In the genomic region with DNA sequence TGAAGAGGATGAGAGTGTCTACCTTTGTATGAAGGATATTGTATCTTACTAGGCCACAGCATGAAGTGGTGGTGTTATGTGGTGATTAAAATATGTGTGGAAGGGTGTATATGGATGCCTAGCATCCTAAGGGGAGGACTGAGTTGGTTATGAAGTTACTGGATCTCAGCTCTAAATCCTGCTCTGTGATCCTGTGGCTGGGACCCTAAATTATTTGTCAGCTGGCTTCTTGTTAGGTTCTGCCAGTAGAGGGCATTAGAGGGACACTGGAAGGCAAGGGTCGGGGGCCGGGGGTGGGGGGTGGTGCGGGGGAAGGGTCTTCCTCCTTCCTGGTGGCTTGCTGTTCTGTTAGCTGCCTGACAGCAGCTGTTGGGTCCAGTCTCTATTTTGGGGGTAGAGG, we compare ENCODE assay signal across 8 cellular contexts. TPM values are rescaled to one million over a fixed set of nuclear protein-coding genes. Genes with fewer than 3 reads are reported as not detected.
DNase-seq lines count a peak whose midpoint lies in the region; ATAC-seq and TF ChIP-seq lines count a peak whose summit lies in the region.
"Had no signal": no experiment of that assay in that cellular context is flagged by ENCODE, and none has a peak within 500 bp of the region (broad histone marks: within the 10 kb centered on the region; RNA-seq: fewer than 3 reads in every experiment).

No MANE protein-coding gene starts in this region.

- H3K23ac ChIP-seq in mesendoderm (ENCODE audit: low read length) = no peak overlapping the region

- H3K4me1 ChIP-seq in DND-41 (ENCODE audit: insufficient read depth, low read length) (no peaks in the 10 kb centered on the region), mesendoderm (ENCODE audit: control insufficient read depth, low read depth, low read length) (no peaks in the 10 kb centered on the region)

- DNase-seq in DND-41 (peak; percentile 26), astrocyte of the cerebellum (ENCODE audit: low read depth) (no peak), mesendoderm (peak; percentile 73)
- DNase-seq in activated effector memory CD4-positive, alpha-beta T cell treated with anti-CD3 and anti-CD28 coated beads, Interleukin-2, amount 50 U/mL, for 16 hours = no peak
- DNase-seq: activated CD8-positive, alpha-beta memory T cell treated with anti-CD3 and anti-CD28 coated beads, Interleukin-2, amount 50 U/mL, for 4 hours had no signal

- TF ChIP-seq RAD21 in Ishikawa (IDR thresholded peaks at IDR 0.05; ENCODE audit: low read depth) = peak; percentile 10; the same call in 1 of the 2 replicates

- H4K5ac ChIP-seq in mesendoderm (ENCODE audit: low read length) = no peak overlapping the region

- no peak overlapping the region for H2AFZ ChIP-seq in DND-41 (ENCODE audit: low read depth, low read length)

- no peak overlapping the region for H2BK5ac ChIP-seq in mesendoderm (ENCODE audit: low read length)

- in situ Hi-C loops in astrocyte of the cerebellum (cut with HindIII; ENCODE audit: low sequenced_read_pairs) = no loop called here

- H4K8ac ChIP-seq in mesendoderm (ENCODE audit: low read depth, low read length) = no peak overlapping the region

- no peak overlapping the region for H3K56ac ChIP-seq in mesendoderm (ENCODE audit: low read length)

- ATAC-seq in DND-41 (ENCODE audit: insufficient read depth, low read depth) (peak; percentile 31; the same call in 2 of the 3 replicates), GM19351 (IDR thresholded peaks at IDR 0.05; ENCODE audit: unreplicated experiment) (no peak), GM19397 (IDR thresholded peaks at IDR 0.05; ENCODE audit: unreplicated experiment) (no peak)

- H3K36me3 ChIP-seq in DND-41 (ENCODE audit: insufficient read depth, low read length) (peaks cover 90% of the 10 kb centered on the region), mesendoderm (ENCODE audit: control insufficient read depth, insufficient read depth, low read length) (peaks cover 2% of the 10 kb centered on the region)

- TF ChIP-seq EP300 in Ishikawa (IDR thresholded peaks at IDR 0.05; ENCODE audit: borderline replicate concordance) = no peak

- no peak overlapping the region for H2BK120ac ChIP-seq in mesendoderm (ENCODE audit: low read depth, low read length)

- H3K27ac ChIP-seq in DND-41 (ENCODE audit: low read length) = no peak overlapping the region
- H3K27ac ChIP-seq in mesendoderm (ENCODE audit: low read depth, low read length) = no peak overlapping the region

- no peak overlapping the region for H3K4ac ChIP-seq in mesendoderm (ENCODE audit: low read depth, low read length)

- H3K9me3 ChIP-seq in DND-41 (ENCODE audit: insufficient read depth, low read length, severe bottlenecking) = no peaks in the 10 kb centered on the region

- no peak overlapping the region for H2BK15ac ChIP-seq in mesendoderm (replicated peaks; ENCODE audit: low read depth)

- H4K20me1 ChIP-seq in DND-41 (ENCODE audit: insufficient read depth, low read length) = peaks cover 12% of the 10 kb centered on the region

- H3K9ac ChIP-seq in DND-41 (ENCODE audit: low read depth, low read length) (no peak overlapping the region), mesendoderm (ENCODE audit: low read length) (no peak overlapping the region)

- H3K27me3 ChIP-seq in DND-41 (ENCODE audit: insufficient read depth, low read length, poor library complexity) (no peaks in the 10 kb centered on the region), mesendoderm (ENCODE audit: insufficient read depth, low read length, poor library complexity) (no peaks in the 10 kb centered on the region)

- peaks cover 6% of the 10 kb centered on the region for H3K79me1 ChIP-seq in mesendoderm (ENCODE audit: low read length)

- H3K4me3 ChIP-seq in DND-41 (ENCODE audit: low read depth in 1 of 2, low read length in 2 of 2) (no peak overlapping the region), astrocyte of the cerebellum (ENCODE audit: low read depth, low read length) (no peak overlapping the region), mesendoderm (ENCODE audit: low read length) (no peak overlapping the region)

- H3K4me2 ChIP-seq in DND-41 (ENCODE audit: insufficient read depth, low read length) (no peak overlapping the region), mesendoderm (ENCODE audit: low read length) (no peak overlapping the region)

- TF ChIP-seq CTCF in DND-41 (IDR thresholded peaks at IDR 0.05; ENCODE audit: borderline replicate concordance, extremely low read depth, low read length, poor library complexity, severe bottlenecking) = peak; percentile 51
- TF ChIP-seq CTCF in astrocyte of the cerebellum (IDR thresholded peaks at IDR 0.05; ENCODE audit: low read depth, low read length, missing control alignments) = peak; percentile 10

- no CpG with 5 or more reads among the region's 3 CpGs for WGBS in mesendoderm (ENCODE audit: extremely low coverage, insufficient coverage, low lambda C conversion rate)

- H3K79me2 ChIP-seq in DND-41 (ENCODE audit: insufficient read depth, low read length) (no peaks in the 10 kb centered on the region; the same call in 1 of the 2 replicates), mesendoderm (ENCODE audit: control insufficient read depth, insufficient read depth, low read length) (peaks cover 2% of the 10 kb centered on the region)

- H3K18ac ChIP-seq in mesendoderm (ENCODE audit: low read length) = no peak overlapping the region

- no peak overlapping the region for H2AK5ac ChIP-seq in mesendoderm (ENCODE audit: low read length)

TF ChIP-seq in Ishikawa, 13 proteins besides CTCF, POLR2A, EP300 and RAD21:
- TF ChIP-seq YY1 (IDR thresholded peaks at IDR 0.05; ENCODE audit: low read depth) (no peak), ZBTB7A (IDR thresholded peaks at IDR 0.05; ENCODE audit: low read depth) (no peak), TAF1 (IDR thresholded peaks at IDR 0.05; ENCODE audit: low read depth) (no peak), NFIC (IDR thresholded peaks at IDR 0.05) (no peak), CREB1 (IDR thresholded peaks at IDR 0.05; ENCODE audit: low read depth) (no peak), TCF12 (IDR thresholded peaks at IDR 0.05; ENCODE audit: low read depth) (no peak)

RNA-seq across cellular contexts. Expression of gene MORF4L1, which starts 34.9 kb away (rescaled TPM):
- polyA plus RNA-seq in mesendoderm (2013, experiment 1 of 2) = 719 TPM
- polyA plus RNA-seq in mesendoderm (2013, experiment 2 of 2) = 714 TPM

RNA-seq across cellular contexts. Expression of gene CTSH, which starts 37.3 kb away (rescaled TPM):
- 10.9 TPM for polyA plus RNA-seq in mesendoderm (2013, experiment 1 of 2)
- 10.6 TPM for polyA plus RNA-seq in mesendoderm (2013, experiment 2 of 2)

Comparison
In these comparisons a context has a peak if more than half of its experiments do, and no peak if none do; other contexts are left out.
1. DNase-seq: peak in DND-41 (single experiment) and mesendoderm (single experiment); none in astrocyte of the cerebellum (single experiment) and activated effector memory CD4-positive, alpha-beta T cell treated with anti-CD3 and anti-CD28 coated beads, Interleukin-2, amount 50 U/mL, for 16 hours (single experiment).